Comparison of ENCODE assay signal across 1 cellular context in the genomic region with DNA sequence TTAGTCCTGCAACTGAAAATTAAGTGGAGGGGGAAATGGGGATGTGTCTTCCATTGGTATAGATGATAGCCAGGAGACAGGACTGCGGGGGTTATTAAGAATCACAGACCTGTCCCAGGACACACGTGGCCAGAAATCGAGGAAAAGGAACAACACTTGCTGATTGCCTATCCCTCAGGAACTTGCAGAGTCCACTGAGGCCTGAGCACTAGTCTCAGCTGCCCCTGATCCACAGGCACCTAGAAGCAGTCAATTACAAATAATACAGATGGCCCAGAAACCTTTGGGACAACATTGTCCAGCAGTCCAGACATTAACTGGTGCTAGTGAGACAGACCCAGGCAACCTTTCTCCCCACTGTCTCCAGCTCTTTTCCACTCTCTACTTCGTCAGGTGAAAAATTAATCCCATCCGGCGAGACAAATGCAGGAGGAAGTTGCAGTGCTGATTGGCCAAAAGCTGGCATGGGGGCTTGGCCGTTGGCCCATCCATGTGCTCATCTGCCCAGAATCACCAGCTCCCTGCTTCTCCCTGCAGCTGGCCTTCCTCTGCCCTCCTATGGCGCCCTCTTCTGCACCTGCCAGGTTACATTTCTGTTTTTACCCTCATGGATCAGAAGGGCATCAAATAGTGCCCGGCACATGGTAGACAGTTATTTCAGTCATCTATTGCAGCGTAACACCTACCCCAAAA.
TF ChIP-seq lines count a peak whose summit lies in the region.

No MANE protein-coding gene starts in this region.

TF ChIP-seq in K562, 482 proteins besides CTCF, POLR2A, EP300 and RAD21 (continued from another document):
- TF ChIP-seq ZNF592 (IDR thresholded peaks at IDR 0.05) (0 out of 2 replicates have a peak, but pooled peaks have one; percentile 37), ZNF695 (CRISPR knock-in tag; IDR thresholded peaks at IDR 0.05) (no peak), ZNF347 (CRISPR knock-in tag; IDR thresholded peaks at IDR 0.05; ENCODE audit: low read depth) (no peak)
